Comparison of ENCODE assay signal across 15 cellular contexts in the genomic region with DNA sequence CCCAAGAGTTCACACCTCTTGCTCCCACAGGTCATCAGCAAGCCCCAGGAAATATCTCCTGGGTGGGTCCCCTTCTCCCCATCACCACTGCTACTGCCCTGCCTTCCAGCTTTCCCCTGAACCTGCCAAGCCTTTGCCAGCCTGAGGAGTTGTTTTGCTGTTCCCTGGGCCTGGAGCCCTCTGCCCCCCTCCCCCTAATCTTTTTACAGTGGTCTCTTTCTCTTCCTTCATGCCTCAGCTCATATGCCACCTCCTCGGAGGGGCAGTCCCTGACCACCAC. TPM values are rescaled to one million over a fixed set of nuclear protein-coding genes. Genes with fewer than 3 reads are reported as not detected.
DNase-seq lines count a peak whose midpoint lies in the region; ATAC-seq and TF ChIP-seq lines count a peak whose summit lies in the region.
"Had no signal": no experiment of that assay in that cellular context is flagged by ENCODE, and none has a peak within 500 bp of the region (broad histone marks: within the 10 kb centered on the region; RNA-seq: fewer than 3 reads in every experiment).

No MANE protein-coding gene starts in this region.

- H3K36me3 Mint-ChIP-seq in activated CD8-positive, alpha-beta T cell treated with anti-CD3 and anti-CD28 coated beads for 36 hours (ENCODE audit: low read depth): no peaks in the 10 kb centered on the region
- H3K36me3 Mint-ChIP-seq in activated CD8-positive, alpha-beta T cell treated with anti-CD3 and anti-CD28 coated beads, Interleukin-2, amount 10 ng/mL, durations not matched to agents 7 days and 5 days (ENCODE audit: low read depth): no peaks in the 10 kb centered on the region
- no peaks in the 10 kb centered on the region for H3K36me3 Mint-ChIP-seq in type B pancreatic cell
- no peaks in the 10 kb centered on the region for H3K36me3 Mint-ChIP-seq in activated T-cell treated with anti-CD3 and anti-CD28 coated beads, Interleukin-2, amount 50 U/mL, for 24 hours (ENCODE audit: low read depth)

- H3K9me3 ChIP-seq in OCI-LY3 (ENCODE audit: insufficient read depth, low read length) (no peaks in the 10 kb centered on the region), iPS-15b (ENCODE audit: control insufficient read depth, insufficient read depth, low read length) (no peaks in the 10 kb centered on the region), HAP-1 (no peaks in the 10 kb centered on the region)

- no peak overlapping the region for H3K27ac Mint-ChIP-seq in activated CD8-positive, alpha-beta T cell treated with anti-CD3 and anti-CD28 coated beads for 36 hours
- H3K27ac Mint-ChIP-seq in activated CD8-positive, alpha-beta T cell treated with anti-CD3 and anti-CD28 coated beads, Interleukin-2, amount 10 ng/mL, durations not matched to agents 7 days and 5 days: no peak overlapping the region
- no peak overlapping the region for H3K27ac Mint-ChIP-seq in type B pancreatic cell
- H3K27ac Mint-ChIP-seq in activated T-cell treated with anti-CD3 and anti-CD28 coated beads, Interleukin-2, amount 50 U/mL, for 24 hours: no peak overlapping the region

- H3K4me1 ChIP-seq in OCI-LY3 (ENCODE audit: low read length) (peaks cover 25% of the 10 kb centered on the region), iPS-15b (ENCODE audit: control insufficient read depth, insufficient read depth, low read length) (no peaks in the 10 kb centered on the region), HAP-1 (no peaks in the 10 kb centered on the region)

- no peaks in the 10 kb centered on the region for H3K9me3 Mint-ChIP-seq in activated CD8-positive, alpha-beta T cell treated with anti-CD3 and anti-CD28 coated beads for 36 hours
- no peaks in the 10 kb centered on the region for H3K9me3 Mint-ChIP-seq in activated CD8-positive, alpha-beta T cell treated with anti-CD3 and anti-CD28 coated beads, Interleukin-2, amount 10 ng/mL, durations not matched to agents 7 days and 5 days (ENCODE audit: insufficient read depth)
- no peaks in the 10 kb centered on the region for H3K9me3 Mint-ChIP-seq in type B pancreatic cell
- no peaks in the 10 kb centered on the region for H3K9me3 Mint-ChIP-seq in activated T-cell treated with anti-CD3 and anti-CD28 coated beads, Interleukin-2, amount 50 U/mL, for 24 hours

- POLR2A ChIA-PET in activated CD8-positive, alpha-beta T cell treated with anti-CD3 and anti-CD28 coated beads for 36 hours (lab: Charles Lee): interaction anchor here (1.6 kb wide), 1 partner anchor 11 kb away, joined by 7 read pairs; no protein-coding TSS in a partner anchor
- POLR2A ChIA-PET in activated CD8-positive, alpha-beta T cell treated with anti-CD3 and anti-CD28 coated beads, Interleukin-2, amount 10 ng/mL, durations not matched to agents 7 days and 5 days (lab: Charles Lee): interaction anchor here (1.2 kb wide), 1 partner anchor 33 kb away, joined by 3 read pairs; no protein-coding TSS in a partner anchor

- no peaks in the 10 kb centered on the region for H3K36me3 ChIP-seq in OCI-LY3 (replicated peaks; ENCODE audit: low read depth, low read length)
- H3K36me3 ChIP-seq in iPS-15b (ENCODE audit: control insufficient read depth, insufficient read depth, low read length): no peaks in the 10 kb centered on the region
- no peaks in the 10 kb centered on the region for H3K36me3 ChIP-seq in HAP-1 (replicated peaks)

- H3K4me3 ChIP-seq in OCI-LY3 (ENCODE audit: low read length): 0 out of 2 replicates have a peak overlapping the region, but pooled peaks have one; percentile 75
- H3K4me3 ChIP-seq in iPS-15b (ENCODE audit: low read depth, low read length): peak overlapping the region; percentile 81
- no peak overlapping the region for H3K4me3 ChIP-seq in HAP-1
- H3K4me3 ChIP-seq: K562 had no signal

- in situ Hi-C loops in HAP-1 (cut with MboI; ENCODE audit: low sequenced_read_pairs): no loop called here

- no peak overlapping the region for H2AFZ ChIP-seq in OCI-LY3 (ENCODE audit: low read depth, low read length)

- peak; percentile 19 for DNase-seq in activated CD8-positive, alpha-beta T cell treated with anti-CD3 and anti-CD28 coated beads for 36 hours
- no peak for DNase-seq in activated CD8-positive, alpha-beta T cell treated with anti-CD3 and anti-CD28 coated beads, Interleukin-2, amount 10 ng/mL, durations not matched to agents 7 days and 5 days
- DNase-seq in type B pancreatic cell (ENCODE audit: extremely low spot score, unreplicated experiment) (no peak), HAP-1 (ENCODE audit: low spot score in 2 of 2) (no peak)
- DNase-seq in activated T-cell treated with anti-CD3 and anti-CD28 coated beads, Interleukin-2, amount 50 U/mL, for 24 hours: no peak
- DNase-seq: GOT3; NCI-H1436 treated with DMSO at 0.1 percent for 48 hours; NCI-H2081; NCI-H226; NCI-H526; NK-92 treated with Interleukin-12 subunit alpha and Interleukin-12 subunit beta, amount 100 ng/mL, for 24 hours had no signal

- H3K9ac ChIP-seq in OCI-LY3 (ENCODE audit: low read length) (no peak overlapping the region), iPS-15b (ENCODE audit: low read depth, low read length) (no peak overlapping the region)

- no peaks in the 10 kb centered on the region for H3K79me2 ChIP-seq in OCI-LY3 (ENCODE audit: low read length)

- H3K27me3 Mint-ChIP-seq in activated CD8-positive, alpha-beta T cell treated with anti-CD3 and anti-CD28 coated beads for 36 hours: no peaks in the 10 kb centered on the region
- peaks cover 56% of the 10 kb centered on the region for H3K27me3 Mint-ChIP-seq in activated CD8-positive, alpha-beta T cell treated with anti-CD3 and anti-CD28 coated beads, Interleukin-2, amount 10 ng/mL, durations not matched to agents 7 days and 5 days (ENCODE audit: low read depth)
- peaks cover 13% of the 10 kb centered on the region for H3K27me3 Mint-ChIP-seq in type B pancreatic cell
- no peaks in the 10 kb centered on the region for H3K27me3 Mint-ChIP-seq in activated T-cell treated with anti-CD3 and anti-CD28 coated beads, Interleukin-2, amount 50 U/mL, for 24 hours

- no peak for ATAC-seq in activated CD8-positive, alpha-beta T cell treated with anti-CD3 and anti-CD28 coated beads for 36 hours
- ATAC-seq in activated CD8-positive, alpha-beta T cell treated with anti-CD3 and anti-CD28 coated beads, Interleukin-2, amount 10 ng/mL, durations not matched to agents 7 days and 5 days: no peak
- ATAC-seq in esophagus mucosa: no peak

- peaks cover 39% of the 10 kb centered on the region for H3K4me1 Mint-ChIP-seq in activated CD8-positive, alpha-beta T cell treated with anti-CD3 and anti-CD28 coated beads for 36 hours (ENCODE audit: low read depth)
- H3K4me1 Mint-ChIP-seq in activated CD8-positive, alpha-beta T cell treated with anti-CD3 and anti-CD28 coated beads, Interleukin-2, amount 10 ng/mL, durations not matched to agents 7 days and 5 days (ENCODE audit: low read depth): peaks cover 42% of the 10 kb centered on the region
- peaks cover 26% of the 10 kb centered on the region for H3K4me1 Mint-ChIP-seq in type B pancreatic cell (ENCODE audit: unreplicated experiment)
- peaks cover 37% of the 10 kb centered on the region for H3K4me1 Mint-ChIP-seq in activated T-cell treated with anti-CD3 and anti-CD28 coated beads, Interleukin-2, amount 50 U/mL, for 24 hours (ENCODE audit: low read depth)

- H3K4me3 Mint-ChIP-seq in activated CD8-positive, alpha-beta T cell treated with anti-CD3 and anti-CD28 coated beads for 36 hours: no peak overlapping the region
- no peak overlapping the region for H3K4me3 Mint-ChIP-seq in activated CD8-positive, alpha-beta T cell treated with anti-CD3 and anti-CD28 coated beads, Interleukin-2, amount 10 ng/mL, durations not matched to agents 7 days and 5 days
- peak overlapping the region; percentile 61 for H3K4me3 Mint-ChIP-seq in type B pancreatic cell
- H3K4me3 Mint-ChIP-seq in activated T-cell treated with anti-CD3 and anti-CD28 coated beads, Interleukin-2, amount 50 U/mL, for 24 hours: no peak overlapping the region

- intact Hi-C loops in activated CD8-positive, alpha-beta T cell treated with anti-CD3 and anti-CD28 coated beads for 36 hours (cut with micrococcal nuclease): no loop called here

- H3K4me2 ChIP-seq in OCI-LY3 (ENCODE audit: low read length): peak overlapping the region; percentile 75; the same call in 1 of the 2 replicates

- TF ChIP-seq CTCF in activated CD8-positive, alpha-beta T cell treated with anti-CD3 and anti-CD28 coated beads for 36 hours (IDR thresholded peaks at IDR 0.05): no peak
- no peak for TF ChIP-seq CTCF in OCI-LY3 (IDR thresholded peaks at IDR 0.05; ENCODE audit: low read depth, low read length)
- TF ChIP-seq CTCF in type B pancreatic cell (conservative IDR thresholded peaks at IDR 0.05): no peak

- H3K27ac ChIP-seq in OCI-LY3 (ENCODE audit: low read length): no peak overlapping the region

- CTCF ChIA-PET in activated CD8-positive, alpha-beta T cell treated with anti-CD3 and anti-CD28 coated beads for 36 hours (lab: Charles Lee): interaction anchor here (1.3 to 1.5 kb wide), 3 partner anchors 20 to 401 kb away, joined by 3 to 7 read pairs (median 3); no protein-coding TSS in a partner anchor
- CTCF ChIA-PET in activated CD8-positive, alpha-beta T cell treated with anti-CD3 and anti-CD28 coated beads, Interleukin-2, amount 10 ng/mL, durations not matched to agents 7 days and 5 days (lab: Charles Lee): interaction anchor here (1.0 to 2.9 kb wide), 3 partner anchors 20 to 42 kb away, joined by 3 to 18 read pairs (median 4); a partner anchor contains a TSS

- H4K20me1 ChIP-seq in OCI-LY3 (ENCODE audit: insufficient read depth, low read length): no peaks in the 10 kb centered on the region

- H3K27me3 ChIP-seq in OCI-LY3 (ENCODE audit: low read depth, low read length) (no peaks in the 10 kb centered on the region), iPS-15b (ENCODE audit: control insufficient read depth, insufficient read depth, low read length) (peaks cover 2% of the 10 kb centered on the region), HAP-1 (ENCODE audit: low read depth) (no peaks in the 10 kb centered on the region)

RNA-seq across cellular contexts. Expression of a gene that starts 18.9 kb away (rescaled TPM):
- total RNA-seq in activated CD8-positive, alpha-beta T cell treated with anti-CD3 and anti-CD28 coated beads for 36 hours: under 1 TPM; 0.09 to 0.14 TPM
- total RNA-seq in activated CD8-positive, alpha-beta T cell treated with anti-CD3 and anti-CD28 coated beads, Interleukin-2, amount 10 ng/mL, durations not matched to agents 7 days and 5 days: not detected
- total RNA-seq in type B pancreatic cell (ENCODE audit: low replicate concordance): 2.8 and 5.3 TPM in 2 replicates
- total RNA-seq in esophagus mucosa: 0.96 TPM

RNA-seq across cellular contexts. Expression of a gene that starts 44.3 kb away (rescaled TPM):
- not detected for total RNA-seq in activated CD8-positive, alpha-beta T cell treated with anti-CD3 and anti-CD28 coated beads for 36 hours
- not detected for total RNA-seq in activated CD8-positive, alpha-beta T cell treated with anti-CD3 and anti-CD28 coated beads, Interleukin-2, amount 10 ng/mL, durations not matched to agents 7 days and 5 days
- 0.86 and 0.94 TPM in 2 replicates for total RNA-seq in type B pancreatic cell (ENCODE audit: low replicate concordance)
- total RNA-seq in esophagus mucosa: not detected
- total RNA-seq: K562 had no signal
